In the genomic region with DNA sequence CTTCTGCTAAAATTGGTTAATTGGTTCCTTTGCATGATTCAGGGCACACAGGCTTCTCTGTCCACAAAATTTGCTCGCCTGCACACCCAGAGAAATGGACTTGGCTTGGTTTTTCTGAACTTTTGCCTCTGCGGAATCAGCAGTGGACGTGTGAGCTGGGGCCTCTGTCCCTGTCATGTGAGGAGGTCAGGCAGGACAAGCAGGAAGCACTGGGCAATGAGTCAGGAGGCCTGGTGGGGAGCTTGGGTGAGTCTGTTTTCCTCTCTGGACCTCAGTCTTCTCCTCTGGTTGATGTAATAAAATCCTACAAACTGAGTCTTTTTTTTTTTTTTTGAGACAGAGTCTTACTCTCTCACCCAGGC, we compare ENCODE assay signal across 1 cellular context.
A peak's percentile ranks its signal among the peaks of the same experiment; 100 is the strongest.
TF ChIP-seq lines count a peak whose summit lies in the region.

No MANE protein-coding gene starts in this region.

TF ChIP-seq in HepG2, 621 proteins besides CTCF, POLR2A, EP300 and RAD21 (continued from another document and continues in another):
- peak; percentile 11; the same call in 1 of the 2 replicates for TF ChIP-seq ZMYM3 (CRISPR knock-in tag; IDR thresholded peaks at IDR 0.05)
- TF ChIP-seq NCOA2 (CRISPR knock-in tag; IDR thresholded peaks at IDR 0.05) = no peak
- peak; percentile 83 for TF ChIP-seq ELF3 (CRISPR knock-in tag; IDR thresholded peaks at IDR 0.05)
- peak; percentile 23; the same call in 1 of the 2 replicates for TF ChIP-seq ZNF605 (CRISPR knock-in tag; IDR thresholded peaks at IDR 0.05)
- TF ChIP-seq NR2F1 (CRISPR knock-in tag; IDR thresholded peaks at IDR 0.05) = peak in 1 of 2 experiments; percentile 22; a peak in 1 of 4 replicates
- peak; percentile 42 for TF ChIP-seq ZNF687 (CRISPR knock-in tag; IDR thresholded peaks at IDR 0.05)
- 0 out of 2 replicates have a peak, but pooled peaks have one; percentile 33 for TF ChIP-seq PHF21A (CRISPR knock-in tag; IDR thresholded peaks at IDR 0.05)
- TF ChIP-seq, protein P1, sequence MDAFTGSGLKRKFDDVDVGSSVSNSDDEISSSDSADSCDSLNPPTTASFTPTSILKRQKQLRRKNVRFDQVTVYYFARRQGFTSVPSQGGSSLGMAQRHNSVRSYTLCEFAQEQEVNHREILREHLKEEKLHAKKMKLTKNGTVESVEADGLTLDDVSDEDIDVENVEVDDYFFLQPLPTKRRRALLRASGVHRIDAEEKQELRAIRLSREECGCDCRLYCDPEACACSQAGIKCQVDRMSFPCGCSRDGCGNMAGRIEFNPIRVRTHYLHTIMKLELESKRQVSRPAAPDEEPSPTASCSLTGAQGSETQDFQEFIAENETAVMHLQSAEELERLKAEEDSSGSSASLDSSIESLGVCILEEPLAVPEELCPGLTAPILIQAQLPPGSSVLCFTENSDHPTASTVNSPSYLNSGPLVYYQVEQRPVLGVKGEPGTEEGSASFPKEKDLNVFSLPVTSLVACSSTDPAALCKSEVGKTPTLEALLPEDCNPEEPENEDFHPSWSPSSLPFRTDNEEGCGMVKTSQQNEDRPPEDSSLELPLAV (CRISPR knock-in tag; conservative IDR thresholded peaks at IDR 0.05; ENCODE audit: low read depth) = no peak
- TF ChIP-seq, protein P2, sequence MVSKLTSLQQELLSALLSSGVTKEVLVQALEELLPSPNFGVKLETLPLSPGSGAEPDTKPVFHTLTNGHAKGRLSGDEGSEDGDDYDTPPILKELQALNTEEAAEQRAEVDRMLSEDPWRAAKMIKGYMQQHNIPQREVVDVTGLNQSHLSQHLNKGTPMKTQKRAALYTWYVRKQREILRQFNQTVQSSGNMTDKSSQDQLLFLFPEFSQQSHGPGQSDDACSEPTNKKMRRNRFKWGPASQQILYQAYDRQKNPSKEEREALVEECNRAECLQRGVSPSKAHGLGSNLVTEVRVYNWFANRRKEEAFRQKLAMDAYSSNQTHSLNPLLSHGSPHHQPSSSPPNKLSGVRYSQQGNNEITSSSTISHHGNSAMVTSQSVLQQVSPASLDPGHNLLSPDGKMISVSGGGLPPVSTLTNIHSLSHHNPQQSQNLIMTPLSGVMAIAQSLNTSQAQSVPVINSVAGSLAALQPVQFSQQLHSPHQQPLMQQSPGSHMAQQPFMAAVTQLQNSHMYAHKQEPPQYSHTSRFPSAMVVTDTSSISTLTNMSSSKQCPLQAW (CRISPR knock-in tag; IDR thresholded peaks at IDR 0.05) = peak; percentile 68
- TF ChIP-seq MIER3 (CRISPR knock-in tag; IDR thresholded peaks at IDR 0.05; ENCODE audit: borderline replicate concordance) = 0 out of 2 replicates have a peak, but pooled peaks have one; percentile 25
- 0 out of 2 replicates have a peak, but pooled peaks have one; percentile 31 for TF ChIP-seq ERF (CRISPR knock-in tag; IDR thresholded peaks at IDR 0.05)
- peak; percentile 53; the same call in 1 of the 2 replicates for TF ChIP-seq BHLHE40 (IDR thresholded peaks at IDR 0.05; ENCODE audit: low read length)
- peak; percentile 11; the same call in 1 of the 2 replicates for TF ChIP-seq IRF2 (CRISPR knock-in tag; IDR thresholded peaks at IDR 0.05)
- peak; percentile 37; the same call in 1 of the 2 replicates for TF ChIP-seq TFAP4 (IDR thresholded peaks at IDR 0.05; ENCODE audit: borderline replicate concordance, low read depth)
- TF ChIP-seq LCORL (IDR thresholded peaks at IDR 0.05) = no peak
- peak; percentile 69; the same call in 1 of the 2 replicates for TF ChIP-seq LCORL (CRISPR knock-in tag; IDR thresholded peaks at IDR 0.05)
- TF ChIP-seq ARNT2 (CRISPR knock-in tag; IDR thresholded peaks at IDR 0.05; ENCODE audit: low read depth) = no peak
- TF ChIP-seq, protein P3, sequence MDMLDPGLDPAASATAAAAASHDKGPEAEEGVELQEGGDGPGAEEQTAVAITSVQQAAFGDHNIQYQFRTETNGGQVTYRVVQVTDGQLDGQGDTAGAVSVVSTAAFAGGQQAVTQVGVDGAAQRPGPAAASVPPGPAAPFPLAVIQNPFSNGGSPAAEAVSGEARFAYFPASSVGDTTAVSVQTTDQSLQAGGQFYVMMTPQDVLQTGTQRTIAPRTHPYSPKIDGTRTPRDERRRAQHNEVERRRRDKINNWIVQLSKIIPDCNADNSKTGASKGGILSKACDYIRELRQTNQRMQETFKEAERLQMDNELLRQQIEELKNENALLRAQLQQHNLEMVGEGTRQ (IDR thresholded peaks at IDR 0.05; ENCODE audit: low read depth, low read length) = 0 out of 2 replicates have a peak, but pooled peaks have one; percentile 12
- TF ChIP-seq, protein P3 (CRISPR knock-in tag; IDR thresholded peaks at IDR 0.05; ENCODE audit: borderline replicate concordance) = peak; percentile 16; the same call in 1 of the 2 replicates
- 0 out of 2 replicates have a peak, but pooled peaks have one; percentile 27 for TF ChIP-seq ZNF292 (CRISPR knock-in tag; IDR thresholded peaks at IDR 0.05; ENCODE audit: borderline replicate concordance, low read depth)
- no peak; the same call in 1 of the 2 replicates for TF ChIP-seq ZNF629 (CRISPR knock-in tag; conservative IDR thresholded peaks at IDR 0.05)
- no peak for TF ChIP-seq FOXK1 (CRISPR knock-in tag; IDR thresholded peaks at IDR 0.05; ENCODE audit: borderline replicate concordance, low read depth)
- 0 out of 2 replicates have a peak, but pooled peaks have one; percentile 22 for TF ChIP-seq DRAP1 (CRISPR knock-in tag; IDR thresholded peaks at IDR 0.05)
- peak; percentile 21; the same call in 1 of the 2 replicates for TF ChIP-seq ARID4A (CRISPR knock-in tag; IDR thresholded peaks at IDR 0.05; ENCODE audit: borderline replicate concordance)
- TF ChIP-seq NRL (CRISPR knock-in tag; IDR thresholded peaks at IDR 0.05; ENCODE audit: borderline replicate concordance) = no peak
- TF ChIP-seq NR2F6 (IDR thresholded peaks at IDR 0.05) = no peak
- peak; percentile 61; the same call in 1 of the 2 replicates for TF ChIP-seq NR2F6 (CRISPR knock-in tag; IDR thresholded peaks at IDR 0.05)
- TF ChIP-seq ZNF251 (CRISPR knock-in tag; IDR thresholded peaks at IDR 0.05) = no peak
- TF ChIP-seq, protein P4, sequence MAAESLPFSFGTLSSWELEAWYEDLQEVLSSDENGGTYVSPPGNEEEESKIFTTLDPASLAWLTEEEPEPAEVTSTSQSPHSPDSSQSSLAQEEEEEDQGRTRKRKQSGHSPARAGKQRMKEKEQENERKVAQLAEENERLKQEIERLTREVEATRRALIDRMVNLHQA (CRISPR knock-in tag; IDR thresholded peaks at IDR 0.05) = no peak
- TF ChIP-seq, protein P5, sequence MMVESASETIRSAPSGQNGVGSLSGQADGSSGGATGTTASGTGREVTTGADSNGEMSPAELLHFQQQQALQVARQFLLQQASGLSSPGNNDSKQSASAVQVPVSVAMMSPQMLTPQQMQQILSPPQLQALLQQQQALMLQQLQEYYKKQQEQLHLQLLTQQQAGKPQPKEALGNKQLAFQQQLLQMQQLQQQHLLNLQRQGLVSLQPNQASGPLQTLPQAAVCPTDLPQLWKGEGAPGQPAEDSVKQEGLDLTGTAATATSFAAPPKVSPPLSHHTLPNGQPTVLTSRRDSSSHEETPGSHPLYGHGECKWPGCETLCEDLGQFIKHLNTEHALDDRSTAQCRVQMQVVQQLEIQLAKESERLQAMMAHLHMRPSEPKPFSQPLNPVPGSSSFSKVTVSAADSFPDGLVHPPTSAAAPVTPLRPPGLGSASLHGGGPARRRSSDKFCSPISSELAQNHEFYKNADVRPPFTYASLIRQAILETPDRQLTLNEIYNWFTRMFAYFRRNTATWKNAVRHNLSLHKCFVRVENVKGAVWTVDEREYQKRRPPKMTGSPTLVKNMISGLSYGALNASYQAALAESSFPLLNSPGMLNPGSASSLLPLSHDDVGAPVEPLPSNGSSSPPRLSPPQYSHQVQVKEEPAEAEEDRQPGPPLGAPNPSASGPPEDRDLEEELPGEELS (CRISPR knock-in tag; IDR thresholded peaks at IDR 0.05) = 0 out of 2 replicates have a peak, but pooled peaks have one; percentile 22
- no peak for TF ChIP-seq ZNF281 (CRISPR knock-in tag; IDR thresholded peaks at IDR 0.05; ENCODE audit: borderline replicate concordance)
- TF ChIP-seq ZNF160 (CRISPR knock-in tag; IDR thresholded peaks at IDR 0.05) = no peak
